1 cellular context compared by ENCODE assay signal in genomic region chr9:136051568-136052432, GRCh38.
TF ChIP-seq lines count a peak whose summit lies in the region.

No MANE protein-coding gene starts in this region.

TF ChIP-seq in HepG2, 621 proteins besides CTCF, POLR2A, EP300 and RAD21 (continued from another document and continues in another):
- no peak; the same call in none of the 2 replicates for TF ChIP-seq POLR2G (IDR thresholded peaks at IDR 0.05; ENCODE audit: low read depth, low read length)
- TF ChIP-seq KAT8 (CRISPR knock-in tag; IDR thresholded peaks at IDR 0.05) = peak; percentile 47; the same call in 1 of the 2 replicates
- peak; percentile 98 for TF ChIP-seq JUND (CRISPR knock-in tag; IDR thresholded peaks at IDR 0.05)
- TF ChIP-seq MTERF4 (CRISPR knock-in tag; IDR thresholded peaks at IDR 0.05) = no peak
- TF ChIP-seq ZBTB39 (CRISPR knock-in tag; IDR thresholded peaks at IDR 0.05) = no peak
- peak in 1 of 2 experiments; percentile 31; a peak in 2 of 4 replicates for TF ChIP-seq HMGXB4 (CRISPR knock-in tag; IDR thresholded peaks at IDR 0.05; ENCODE audit: borderline replicate concordance in 1 of 2, low read depth in 1 of 2)
- 0 out of 2 replicates have a peak, but pooled peaks have one; percentile 20 for TF ChIP-seq ZBED4 (CRISPR knock-in tag; IDR thresholded peaks at IDR 0.05; ENCODE audit: borderline replicate concordance)
- TF ChIP-seq ZBTB34 (CRISPR knock-in tag; IDR thresholded peaks at IDR 0.05) = peak; percentile 73; the same call in 1 of the 2 replicates
- TF ChIP-seq ETS1 (CRISPR knock-in tag; IDR thresholded peaks at IDR 0.05) = no peak
- TF ChIP-seq ZNF704 (CRISPR knock-in tag; IDR thresholded peaks at IDR 0.05; ENCODE audit: borderline replicate concordance) = no peak
- no peak for TF ChIP-seq ZBTB2 (CRISPR knock-in tag; IDR thresholded peaks at IDR 0.05; ENCODE audit: low read depth)
- no peak for TF ChIP-seq ZNF703 (CRISPR knock-in tag; IDR thresholded peaks at IDR 0.05; ENCODE audit: borderline replicate concordance)
- TF ChIP-seq ZKSCAN8 (CRISPR knock-in tag; IDR thresholded peaks at IDR 0.05; ENCODE audit: borderline replicate concordance) = peak; percentile 59; the same call in 1 of the 2 replicates
- TF ChIP-seq ZFP91 (CRISPR knock-in tag; IDR thresholded peaks at IDR 0.05; ENCODE audit: borderline replicate concordance) = no peak; the same call in 1 of the 2 replicates
- TF ChIP-seq ESRRA (CRISPR knock-in tag; IDR thresholded peaks at IDR 0.05; ENCODE audit: low read depth) = no peak
- no peak for TF ChIP-seq MXD3 (CRISPR knock-in tag; IDR thresholded peaks at IDR 0.05)
- TF ChIP-seq ZNF510 (CRISPR knock-in tag; IDR thresholded peaks at IDR 0.05; ENCODE audit: low read depth) = no peak
- TF ChIP-seq ZNF354B (CRISPR knock-in tag; IDR thresholded peaks at IDR 0.05) = no peak
- no peak for TF ChIP-seq PAWR (CRISPR knock-in tag; IDR thresholded peaks at IDR 0.05; ENCODE audit: borderline replicate concordance)
- 0 out of 2 replicates have a peak, but pooled peaks have one; percentile 6 for TF ChIP-seq IRF9 (CRISPR knock-in tag; IDR thresholded peaks at IDR 0.05; ENCODE audit: borderline replicate concordance)
- TF ChIP-seq CEBPG (CRISPR knock-in tag; IDR thresholded peaks at IDR 0.05) = peak; percentile 23; the same call in 1 of the 2 replicates
- TF ChIP-seq SP5 (CRISPR knock-in tag; IDR thresholded peaks at IDR 0.05; ENCODE audit: borderline replicate concordance, low read depth) = no peak
- no peak for TF ChIP-seq ZSCAN30 (CRISPR knock-in tag; IDR thresholded peaks at IDR 0.05)
- TF ChIP-seq FOSL1 (CRISPR knock-in tag; IDR thresholded peaks at IDR 0.05; ENCODE audit: borderline replicate concordance) = peak; percentile 97
- TF ChIP-seq YEATS4 (CRISPR knock-in tag; IDR thresholded peaks at IDR 0.05; ENCODE audit: borderline replicate concordance) = no peak
- TF ChIP-seq ZNF431 (CRISPR knock-in tag; IDR thresholded peaks at IDR 0.05; ENCODE audit: borderline replicate concordance, low read depth) = 0 out of 2 replicates have a peak, but pooled peaks have one; percentile 19
- no peak for TF ChIP-seq TSC22D2 (CRISPR knock-in tag; IDR thresholded peaks at IDR 0.05; ENCODE audit: borderline replicate concordance)
- peak; percentile 31; the same call in 1 of the 2 replicates for TF ChIP-seq CREB1 (IDR thresholded peaks at IDR 0.05)
- no peak for TF ChIP-seq CREB1 (CRISPR knock-in tag; IDR thresholded peaks at IDR 0.05)
- no peak for TF ChIP-seq SNAPC4 (CRISPR knock-in tag; IDR thresholded peaks at IDR 0.05)
